ENCODE assay signal across 18 cellular contexts in genomic region chr18:46069524-46069923, GRCh38. TPM values are rescaled to one million over a fixed set of nuclear protein-coding genes. Genes with fewer than 3 reads are reported as not detected.
DNase-seq lines count a peak whose midpoint lies in the region; ATAC-seq and TF ChIP-seq lines count a peak whose summit lies in the region.
"Had no signal": no experiment of that assay in that cellular context is flagged by ENCODE, and none has a peak within 500 bp of the region (broad histone marks: within the 10 kb centered on the region; RNA-seq: fewer than 3 reads in every experiment).

No MANE protein-coding gene starts in this region.

- H3K27ac Mint-ChIP-seq in activated CD4-positive, alpha-beta T cell treated with anti-CD3 and anti-CD28 coated beads, Interleukin-2, amount 10 ng/mL, durations not matched to agents 24 days and 14 days, result peak overlapping the region; percentile 34
- H3K27ac Mint-ChIP-seq: activated B cell treated with CpG ODN at 0.5 μM for 24 hours, nephron progenitor cell had no signal

- no peaks in the 10 kb centered on the region for H3K27me3 Mint-ChIP-seq in activated CD4-positive, alpha-beta T cell treated with anti-CD3 and anti-CD28 coated beads, Interleukin-2, amount 10 ng/mL, durations not matched to agents 24 days and 14 days

- ATAC-seq in esophagus mucosa (peak; percentile 69), psoas muscle (no peak), SK-N-SH treated with all-trans-retinoic acid at 6 μM for 48 hours (no peak)
- ATAC-seq: Panc1, right cardiac atrium had no signal

- H3K9me3 ChIP-seq in psoas muscle, result no peaks in the 10 kb centered on the region
- H3K9me3 ChIP-seq: Caco-2 had no signal

- peaks cover 16% of the 10 kb centered on the region for H3K4me1 ChIP-seq in psoas muscle

- no peak overlapping the region for H3K4me3 ChIP-seq in psoas muscle
- H3K4me3 ChIP-seq: left ventricle myocardium inferior had no signal

- peaks cover 32% of the 10 kb centered on the region for H3K4me1 Mint-ChIP-seq in activated CD4-positive, alpha-beta T cell treated with anti-CD3 and anti-CD28 coated beads, Interleukin-2, amount 10 ng/mL, durations not matched to agents 24 days and 14 days

- TF ChIP-seq CTCF in psoas muscle (IDR thresholded peaks at IDR 0.05), result no peak

- peak overlapping the region; percentile 90 for H3K27ac ChIP-seq in psoas muscle
- H3K27ac ChIP-seq: left ventricle myocardium inferior had no signal

- intact Hi-C loops in activated CD4-positive, alpha-beta T cell treated with anti-CD3 and anti-CD28 coated beads, Interleukin-2, amount 10 ng/mL, durations not matched to agents 24 days and 14 days (cut with micrococcal nuclease), result no loop called here
- intact Hi-C loops in psoas muscle (cut with DNase I), result no loop called here

- H3K9me3 Mint-ChIP-seq in activated CD4-positive, alpha-beta T cell treated with anti-CD3 and anti-CD28 coated beads, Interleukin-2, amount 10 ng/mL, durations not matched to agents 24 days and 14 days, result no peaks in the 10 kb centered on the region

- 80 to 85% (median 82%) methylated on average over 4 of the region's 4 CpGs for WGBS in psoas muscle, 3 donors

- peaks cover 5% of the 10 kb centered on the region for H3K36me3 Mint-ChIP-seq in activated CD4-positive, alpha-beta T cell treated with anti-CD3 and anti-CD28 coated beads, Interleukin-2, amount 10 ng/mL, durations not matched to agents 24 days and 14 days (ENCODE audit: low read depth)

- H3K27me3 ChIP-seq in psoas muscle (ENCODE audit: insufficient read depth in 3 of 3, low read length in 2 of 3), result no peaks in the 10 kb centered on the region

- H3K36me3 ChIP-seq in psoas muscle (ENCODE audit: insufficient read depth in 1 of 2, low read depth in 1 of 2), result no peaks in the 10 kb centered on the region
- H3K36me3 ChIP-seq: left ventricle myocardium inferior had no signal

- DNase-seq in activated CD4-positive, alpha-beta T cell treated with anti-CD3 and anti-CD28 coated beads, Interleukin-2, amount 10 ng/mL, durations not matched to agents 24 days and 14 days, result no peak
- no peak for DNase-seq in activated CD4-positive, alpha-beta T cell treated with anti-CD3 and anti-CD28 coated beads, Interleukin-2, amount 50 U/mL, for 4 hours
- DNase-seq in LHCN-M2 (ENCODE audit: low read depth) (peak; percentile 45), psoas muscle (no peak), RKO (ENCODE audit: low spot score) (no peak), NCI-H526 (lab: John Stamatoyannopoulos, UW) (no peak)
- DNase-seq: activated B cell treated with CpG ODN at 0.5 μM for 24 hours; amygdala; Caco-2; hypothalamus; left ventricle myocardium inferior; NCI-H510A treated with DMSO at 0.1 percent for 48 hours; nephron progenitor cell; right cardiac atrium; stimulated activated CD4-positive, alpha-beta T cell treated with anti-CD3 and anti-CD28 coated beads, Interleukin-4, amount 100 ng/mL, for 24 hours had no signal

- H3K4me3 Mint-ChIP-seq in activated CD4-positive, alpha-beta T cell treated with anti-CD3 and anti-CD28 coated beads, Interleukin-2, amount 10 ng/mL, durations not matched to agents 24 days and 14 days, result peak overlapping the region; percentile 21
- H3K4me3 Mint-ChIP-seq: activated B cell treated with CpG ODN at 0.5 μM for 24 hours, nephron progenitor cell had no signal

TF ChIP-seq in SK-N-SH treated with all-trans-retinoic acid at 6 μM for 48 hours, 23 proteins besides CTCF, POLR2A, EP300 and RAD21 (continues in another document):
- TF ChIP-seq ZFP3 (CRISPR knock-in tag; IDR thresholded peaks at IDR 0.05) (no peak), TCF4 (CRISPR knock-in tag; IDR thresholded peaks at IDR 0.05; ENCODE audit: borderline replicate concordance) (no peak), ISL1 (CRISPR knock-in tag; IDR thresholded peaks at IDR 0.05) (no peak), ZNF70 (CRISPR knock-in tag; IDR thresholded peaks at IDR 0.05) (no peak), ZFP30 (CRISPR knock-in tag; IDR thresholded peaks at IDR 0.05) (no peak), ZNF565 (CRISPR knock-in tag; conservative IDR thresholded peaks at IDR 0.05; ENCODE audit: low read depth) (no peak), CSRNP3 (CRISPR knock-in tag; IDR thresholded peaks at IDR 0.05) (no peak), CREB5 (CRISPR knock-in tag; IDR thresholded peaks at IDR 0.05; ENCODE audit: low read depth) (no peak)
- TF ChIP-seq, protein P1, sequence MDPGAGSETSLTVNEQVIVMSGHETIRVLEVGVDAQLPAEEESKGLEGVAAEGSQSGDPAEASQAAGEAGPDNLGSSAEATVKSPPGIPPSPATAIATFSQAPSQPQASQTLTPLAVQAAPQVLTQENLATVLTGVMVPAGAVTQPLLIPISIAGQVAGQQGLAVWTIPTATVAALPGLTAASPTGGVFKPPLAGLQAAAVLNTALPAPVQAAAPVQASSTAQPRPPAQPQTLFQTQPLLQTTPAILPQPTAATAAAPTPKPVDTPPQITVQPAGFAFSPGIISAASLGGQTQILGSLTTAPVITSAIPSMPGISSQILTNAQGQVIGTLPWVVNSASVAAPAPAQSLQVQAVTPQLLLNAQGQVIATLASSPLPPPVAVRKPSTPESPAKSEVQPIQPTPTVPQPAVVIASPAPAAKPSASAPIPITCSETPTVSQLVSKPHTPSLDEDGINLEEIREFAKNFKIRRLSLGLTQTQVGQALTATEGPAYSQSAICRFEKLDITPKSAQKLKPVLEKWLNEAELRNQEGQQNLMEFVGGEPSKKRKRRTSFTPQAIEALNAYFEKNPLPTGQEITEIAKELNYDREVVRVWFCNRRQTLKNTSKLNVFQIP (CRISPR knock-in tag; IDR thresholded peaks at IDR 0.05; ENCODE audit: borderline replicate concordance, low read depth), result no peak
- TF ChIP-seq, protein P2, sequence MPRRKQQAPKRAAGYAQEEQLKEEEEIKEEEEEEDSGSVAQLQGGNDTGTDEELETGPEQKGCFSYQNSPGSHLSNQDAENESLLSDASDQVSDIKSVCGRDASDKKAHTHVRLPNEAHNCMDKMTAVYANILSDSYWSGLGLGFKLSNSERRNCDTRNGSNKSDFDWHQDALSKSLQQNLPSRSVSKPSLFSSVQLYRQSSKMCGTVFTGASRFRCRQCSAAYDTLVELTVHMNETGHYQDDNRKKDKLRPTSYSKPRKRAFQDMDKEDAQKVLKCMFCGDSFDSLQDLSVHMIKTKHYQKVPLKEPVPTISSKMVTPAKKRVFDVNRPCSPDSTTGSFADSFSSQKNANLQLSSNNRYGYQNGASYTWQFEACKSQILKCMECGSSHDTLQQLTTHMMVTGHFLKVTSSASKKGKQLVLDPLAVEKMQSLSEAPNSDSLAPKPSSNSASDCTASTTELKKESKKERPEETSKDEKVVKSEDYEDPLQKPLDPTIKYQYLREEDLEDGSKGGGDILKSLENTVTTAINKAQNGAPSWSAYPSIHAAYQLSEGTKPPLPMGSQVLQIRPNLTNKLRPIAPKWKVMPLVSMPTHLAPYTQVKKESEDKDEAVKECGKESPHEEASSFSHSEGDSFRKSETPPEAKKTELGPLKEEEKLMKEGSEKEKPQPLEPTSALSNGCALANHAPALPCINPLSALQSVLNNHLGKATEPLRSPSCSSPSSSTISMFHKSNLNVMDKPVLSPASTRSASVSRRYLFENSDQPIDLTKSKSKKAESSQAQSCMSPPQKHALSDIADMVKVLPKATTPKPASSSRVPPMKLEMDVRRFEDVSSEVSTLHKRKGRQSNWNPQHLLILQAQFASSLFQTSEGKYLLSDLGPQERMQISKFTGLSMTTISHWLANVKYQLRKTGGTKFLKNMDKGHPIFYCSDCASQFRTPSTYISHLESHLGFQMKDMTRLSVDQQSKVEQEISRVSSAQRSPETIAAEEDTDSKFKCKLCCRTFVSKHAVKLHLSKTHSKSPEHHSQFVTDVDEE (CRISPR knock-in tag; IDR thresholded peaks at IDR 0.05), result no peak

RNA-seq across cellular contexts. Expression of gene PSTPIP2, which starts 2.5 kb away (rescaled TPM):
- total RNA-seq in activated CD4-positive, alpha-beta T cell treated with anti-CD3 and anti-CD28 coated beads, Interleukin-2, amount 10 ng/mL, durations not matched to agents 24 days and 14 days, result 27.5 and 29.2 TPM in 2 replicates
- total RNA-seq in LHCN-M2 (2014; rRNA removed), result 8.7 and 10.6 TPM in 2 replicates
- polyA plus RNA-seq in LHCN-M2 (2012), result 5.9 TPM
- total RNA-seq in esophagus mucosa, result 4.7 TPM
- total RNA-seq in psoas muscle, result 10 to 100 TPM in 2 of 4 donors, 1 to 10 TPM in 2; 3.5 to 18.8 (median 10.7) TPM
- 10 to 100 TPM in 1 of 3 donors, 1 to 10 TPM in 1, under 1 TPM in 1; 0.48 to 13.2 (median 6.1) TPM for polyA plus RNA-seq in psoas muscle

RNA-seq across cellular contexts. Expression of gene ATP5F1A, which starts 28.6 kb away (rescaled TPM):
- total RNA-seq in activated CD4-positive, alpha-beta T cell treated with anti-CD3 and anti-CD28 coated beads, Interleukin-2, amount 10 ng/mL, durations not matched to agents 24 days and 14 days, result 440 and 443 TPM in 2 replicates
- total RNA-seq in LHCN-M2 (2014; rRNA removed) (607 and 704 TPM in 2 replicates), esophagus mucosa (466 TPM), psoas muscle (1,000 to 10,000 TPM in 1 of 4 donors, 100 to 1,000 TPM in 3; 654 to 1,102 (median 753) TPM)
- polyA plus RNA-seq in LHCN-M2 (2012), result 355 TPM
- 100 to 1,000 TPM; 754 to 939 (median 892) TPM for polyA plus RNA-seq in psoas muscle

RNA-seq across cellular contexts. Expression of gene HAUS1, which starts 34.7 kb away (rescaled TPM):
- 49.5 and 49.6 TPM in 2 replicates for total RNA-seq in activated CD4-positive, alpha-beta T cell treated with anti-CD3 and anti-CD28 coated beads, Interleukin-2, amount 10 ng/mL, durations not matched to agents 24 days and 14 days
- total RNA-seq in LHCN-M2 (2014; rRNA removed) (42.1 and 87.1 TPM in 2 replicates), esophagus mucosa (18.4 TPM), psoas muscle (1 to 10 TPM; 2.8 to 7.5 (median 4.8) TPM)
- polyA plus RNA-seq in LHCN-M2 (2012), result 24.9 TPM
- polyA plus RNA-seq in psoas muscle, result 10 to 100 TPM in 1 of 3 donors, 1 to 10 TPM in 2; 6.3 to 16.3 (median 9.0) TPM
